In the genomic region with DNA sequence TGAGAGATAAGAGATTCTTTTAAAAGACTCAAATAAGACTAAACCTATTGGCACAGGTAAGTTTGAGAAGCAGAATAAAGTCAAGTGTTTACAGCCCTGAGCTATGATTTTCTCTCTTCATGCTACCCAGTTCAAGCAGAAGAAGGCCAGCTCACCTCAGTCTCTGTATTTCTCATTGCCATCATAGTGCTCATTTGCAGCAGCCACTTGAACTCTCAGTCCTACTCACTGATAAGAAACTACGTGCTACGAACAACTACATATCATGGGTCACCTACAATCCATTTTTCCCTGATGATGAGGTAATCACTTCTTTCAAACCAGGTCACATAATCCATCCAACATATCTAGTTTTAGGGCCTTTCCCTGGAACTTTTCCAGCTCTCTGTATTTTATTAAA, we compare ENCODE assay signal across 8 cellular contexts.
"Had no signal": no experiment of that assay in that cellular context is flagged by ENCODE, and none has a peak within 500 bp of the region (broad histone marks: within the 10 kb centered on the region; RNA-seq: fewer than 3 reads in every experiment).

No MANE protein-coding gene starts in this region.

- H3K9ac ChIP-seq: GM23248 had no signal

- H2AFZ ChIP-seq: GM23248 had no signal

- H3K4me3 ChIP-seq: GM23248, HAP-1, K562 had no signal

- ATAC-seq: HCT116, K562 had no signal

- DNase-seq: GM23248, H7, HFFc6, IMR-90 had no signal

- H3K36me3 ChIP-seq: HAP-1 had no signal

- H3K27ac ChIP-seq: GM23248, HL-60 had no signal

- FAIRE-seq: K562 had no signal

- H3K9me3 ChIP-seq: HAP-1 had no signal

- H3K4me1 ChIP-seq: HAP-1 had no signal
